Comparison of ENCODE assay signal across 1 cellular context in the genomic region with DNA sequence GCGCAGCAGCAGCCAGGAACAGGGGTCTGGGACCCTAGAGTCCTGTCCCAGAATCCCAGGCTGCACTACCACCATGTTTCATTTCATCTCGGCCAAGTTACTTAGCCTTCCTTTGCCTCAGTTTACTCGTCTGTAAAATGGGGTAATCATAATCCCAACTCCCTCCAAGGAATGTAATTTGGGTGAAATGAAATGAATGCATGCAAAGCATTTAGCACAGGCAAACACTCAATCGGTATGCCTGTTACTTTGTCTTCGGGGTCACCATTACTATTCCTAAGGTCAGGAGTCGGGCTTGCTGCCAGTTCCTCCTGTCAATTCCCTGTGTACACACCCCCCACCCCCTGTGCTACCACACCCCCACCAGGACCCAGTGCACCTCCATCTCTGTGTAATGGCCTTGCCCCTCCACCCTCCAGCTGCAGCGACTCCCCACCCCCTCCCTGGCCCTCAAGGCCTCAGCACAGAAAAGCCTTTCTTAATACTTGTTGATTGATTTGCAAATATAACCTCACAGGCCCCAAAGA.
TF ChIP-seq lines count a peak whose summit lies in the region.

No MANE protein-coding gene starts in this region.

TF ChIP-seq in SK-N-SH, 30 proteins besides CTCF, POLR2A, EP300 and RAD21 (continued from another document):
- TF ChIP-seq GATA2 (CRISPR knock-in tag; IDR thresholded peaks at IDR 0.05) = no peak
- no peak for TF ChIP-seq NFIC (IDR thresholded peaks at IDR 0.05; ENCODE audit: borderline replicate concordance)
- TF ChIP-seq YY1 (IDR thresholded peaks at IDR 0.05; ENCODE audit: low read depth) = no peak
- no peak for TF ChIP-seq GABPA (IDR thresholded peaks at IDR 0.05; ENCODE audit: low read depth)
- TF ChIP-seq FOXJ3 (CRISPR knock-in tag; IDR thresholded peaks at IDR 0.05) = no peak
- no peak for TF ChIP-seq RFX5 (IDR thresholded peaks at IDR 0.05; ENCODE audit: low read length)
- TF ChIP-seq, protein P1, sequence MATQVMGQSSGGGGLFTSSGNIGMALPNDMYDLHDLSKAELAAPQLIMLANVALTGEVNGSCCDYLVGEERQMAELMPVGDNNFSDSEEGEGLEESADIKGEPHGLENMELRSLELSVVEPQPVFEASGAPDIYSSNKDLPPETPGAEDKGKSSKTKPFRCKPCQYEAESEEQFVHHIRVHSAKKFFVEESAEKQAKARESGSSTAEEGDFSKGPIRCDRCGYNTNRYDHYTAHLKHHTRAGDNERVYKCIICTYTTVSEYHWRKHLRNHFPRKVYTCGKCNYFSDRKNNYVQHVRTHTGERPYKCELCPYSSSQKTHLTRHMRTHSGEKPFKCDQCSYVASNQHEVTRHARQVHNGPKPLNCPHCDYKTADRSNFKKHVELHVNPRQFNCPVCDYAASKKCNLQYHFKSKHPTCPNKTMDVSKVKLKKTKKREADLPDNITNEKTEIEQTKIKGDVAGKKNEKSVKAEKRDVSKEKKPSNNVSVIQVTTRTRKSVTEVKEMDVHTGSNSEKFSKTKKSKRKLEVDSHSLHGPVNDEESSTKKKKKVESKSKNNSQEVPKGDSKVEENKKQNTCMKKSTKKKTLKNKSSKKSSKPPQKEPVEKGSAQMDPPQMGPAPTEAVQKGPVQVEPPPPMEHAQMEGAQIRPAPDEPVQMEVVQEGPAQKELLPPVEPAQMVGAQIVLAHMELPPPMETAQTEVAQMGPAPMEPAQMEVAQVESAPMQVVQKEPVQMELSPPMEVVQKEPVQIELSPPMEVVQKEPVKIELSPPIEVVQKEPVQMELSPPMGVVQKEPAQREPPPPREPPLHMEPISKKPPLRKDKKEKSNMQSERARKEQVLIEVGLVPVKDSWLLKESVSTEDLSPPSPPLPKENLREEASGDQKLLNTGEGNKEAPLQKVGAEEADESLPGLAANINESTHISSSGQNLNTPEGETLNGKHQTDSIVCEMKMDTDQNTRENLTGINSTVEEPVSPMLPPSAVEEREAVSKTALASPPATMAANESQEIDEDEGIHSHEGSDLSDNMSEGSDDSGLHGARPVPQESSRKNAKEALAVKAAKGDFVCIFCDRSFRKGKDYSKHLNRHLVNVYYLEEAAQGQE (IDR thresholded peaks at IDR 0.05; ENCODE audit: low read depth, low read length) = no peak
- no peak; the same call in 1 of the 2 replicates for TF ChIP-seq SMC3 (IDR thresholded peaks at IDR 0.05; ENCODE audit: low read depth, low read length)
- TF ChIP-seq EZH2phosphoT487 (IDR thresholded peaks at IDR 0.05; ENCODE audit: borderline replicate concordance, low read depth) = no peak
- TF ChIP-seq MXI1 (IDR thresholded peaks at IDR 0.05; ENCODE audit: low read depth, low read length) = no peak
- no peak for TF ChIP-seq CHD2 (IDR thresholded peaks at IDR 0.05; ENCODE audit: low read length, partially characterized antibody)
- TF ChIP-seq, protein P2, sequence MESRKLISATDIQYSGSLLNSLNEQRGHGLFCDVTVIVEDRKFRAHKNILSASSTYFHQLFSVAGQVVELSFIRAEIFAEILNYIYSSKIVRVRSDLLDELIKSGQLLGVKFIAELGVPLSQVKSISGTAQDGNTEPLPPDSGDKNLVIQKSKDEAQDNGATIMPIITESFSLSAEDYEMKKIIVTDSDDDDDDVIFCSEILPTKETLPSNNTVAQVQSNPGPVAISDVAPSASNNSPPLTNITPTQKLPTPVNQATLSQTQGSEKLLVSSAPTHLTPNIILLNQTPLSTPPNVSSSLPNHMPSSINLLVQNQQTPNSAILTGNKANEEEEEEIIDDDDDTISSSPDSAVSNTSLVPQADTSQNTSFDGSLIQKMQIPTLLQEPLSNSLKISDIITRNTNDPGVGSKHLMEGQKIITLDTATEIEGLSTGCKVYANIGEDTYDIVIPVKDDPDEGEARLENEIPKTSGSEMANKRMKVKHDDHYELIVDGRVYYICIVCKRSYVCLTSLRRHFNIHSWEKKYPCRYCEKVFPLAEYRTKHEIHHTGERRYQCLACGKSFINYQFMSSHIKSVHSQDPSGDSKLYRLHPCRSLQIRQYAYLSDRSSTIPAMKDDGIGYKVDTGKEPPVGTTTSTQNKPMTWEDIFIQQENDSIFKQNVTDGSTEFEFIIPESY (IDR thresholded peaks at IDR 0.05; ENCODE audit: borderline replicate concordance, low read depth) = no peak
- TF ChIP-seq TCF12 (IDR thresholded peaks at IDR 0.05) = no peak
- no peak for TF ChIP-seq MEF2A (IDR thresholded peaks at IDR 0.05; ENCODE audit: borderline replicate concordance, low read depth)
- TF ChIP-seq SIN3A (IDR thresholded peaks at IDR 0.05; ENCODE audit: borderline replicate concordance, low read depth, low read length) = no peak
- TF ChIP-seq JUND (IDR thresholded peaks at IDR 0.05) = no peak
TF ChIP-seq in SK-N-SH: peak in this region for 0.
